ENCODE assay signal across 8 cellular contexts in genomic region chr1:147241955-147242448, GRCh38. TPM values are rescaled to one million over a fixed set of nuclear protein-coding genes. Genes with fewer than 3 reads are reported as not detected.
DNase-seq lines count a peak whose midpoint lies in the region; ATAC-seq, FAIRE-seq and TF ChIP-seq lines count a peak whose summit lies in the region.

No MANE protein-coding gene starts in this region.

- H3K36me3 Mint-ChIP-seq in activated T-cell treated with anti-CD3 and anti-CD28 coated beads, Interleukin-2, amount 50 U/mL, for 72 hours (ENCODE audit: insufficient read depth in 2 of 2): peaks cover 0 to 3% of the 10 kb centered on the region in 2 donors
- H3K36me3 Mint-ChIP-seq in astrocyte (ENCODE audit: low read depth, unreplicated experiment): no peaks in the 10 kb centered on the region

- H4K20me1 ChIP-seq in astrocyte (ENCODE audit: insufficient read depth, low read length) (peaks cover 24% of the 10 kb centered on the region), HepG2 (ENCODE audit: insufficient read depth, low read length) (peaks cover 10% of the 10 kb centered on the region; the same call in 1 of the 2 replicates)

- no peak for ATAC-seq in activated T-cell treated with anti-CD3 and anti-CD28 coated beads, Interleukin-2, amount 50 U/mL, for 72 hours (replicated peaks in 1 of 2)
- ATAC-seq in HepG2 (no peak), HG03045 (IDR thresholded peaks at IDR 0.05; ENCODE audit: unreplicated experiment) (no peak)

- FAIRE-seq in astrocyte (lab: Jason Lieb, UNC) (no peak), HepG2 (lab: Jason Lieb, UNC) (no peak)

- peak overlapping the region; percentile 94 for H3K4me2 ChIP-seq in astrocyte (ENCODE audit: low read length)
- peak overlapping the region; percentile 88 for H3K4me2 ChIP-seq in HepG2 (ENCODE audit: low read depth, low read length)

- H3K79me2 ChIP-seq in astrocyte (ENCODE audit: insufficient read depth, low read length): peaks cover 38% of the 10 kb centered on the region
- peaks cover 50% of the 10 kb centered on the region for H3K79me2 ChIP-seq in HepG2 (ENCODE audit: insufficient read depth, low read length)

- TF ChIP-seq CTCF in astrocyte (IDR thresholded peaks at IDR 0.05; ENCODE audit: insufficient read depth, low read depth, low read length): no peak
- no peak for TF ChIP-seq CTCF in HepG2 (CRISPR knock-in tag; IDR thresholded peaks at IDR 0.05)

- POLR2A ChIA-PET in HepG2 (lab: Yijun Ruan, JAX): interaction anchor here (0.6 to 3.3 kb wide), 11 partner anchors 17 to 157 kb away, joined by 3 to 31 read pairs (median 10); partner anchors contain the start of genes FMO5 and PRKAB2

- TF ChIP-seq RAD21 in HepG2 (CRISPR knock-in tag; IDR thresholded peaks at IDR 0.05): no peak

- H3K9me3 ChIP-seq in astrocyte (ENCODE audit: insufficient read depth, low read depth, low read length): no peaks in the 10 kb centered on the region
- no peaks in the 10 kb centered on the region for H3K9me3 ChIP-seq in HepG2 (ENCODE audit: low read length)
- no peaks in the 10 kb centered on the region for H3K9me3 ChIP-seq in thymus (ENCODE audit: control insufficient read depth)

- H3K9me3 Mint-ChIP-seq in activated T-cell treated with anti-CD3 and anti-CD28 coated beads, Interleukin-2, amount 50 U/mL, for 72 hours: no peaks in the 10 kb centered on the region
- no peaks in the 10 kb centered on the region for H3K9me3 Mint-ChIP-seq in astrocyte (ENCODE audit: unreplicated experiment)

- H3K4me1 Mint-ChIP-seq in activated T-cell treated with anti-CD3 and anti-CD28 coated beads, Interleukin-2, amount 50 U/mL, for 72 hours (ENCODE audit: low read depth): peaks cover 36% of the 10 kb centered on the region
- H3K4me1 Mint-ChIP-seq in astrocyte (ENCODE audit: low read depth, unreplicated experiment): peaks cover 8% of the 10 kb centered on the region

- no peaks in the 10 kb centered on the region for H3K27me3 Mint-ChIP-seq in activated T-cell treated with anti-CD3 and anti-CD28 coated beads, Interleukin-2, amount 50 U/mL, for 72 hours (ENCODE audit: low read depth)
- H3K27me3 Mint-ChIP-seq in astrocyte (ENCODE audit: low read depth, unreplicated experiment): no peaks in the 10 kb centered on the region

- H3K27ac Mint-ChIP-seq in activated T-cell treated with anti-CD3 and anti-CD28 coated beads, Interleukin-2, amount 50 U/mL, for 72 hours: peak overlapping the region; percentile 49
- H3K27ac Mint-ChIP-seq in astrocyte (ENCODE audit: unreplicated experiment): peak overlapping the region; percentile 35

- H3K4me3 ChIP-seq in astrocyte (ENCODE audit: insufficient read depth, low read depth, low read length) (peak overlapping the region; percentile 82), HepG2 (replicated peaks in 1 of 3; ENCODE audit: insufficient read depth in 1 of 3, low read depth in 2 of 3, low read length in 3 of 3) (peak overlapping the region in 2 of 3 experiments; percentile 30 to 89; a peak in 5 of 6 replicates), thymus (ENCODE audit: low read length) (peak overlapping the region; percentile 93)

- 59% methylated on average over 8 of the region's 9 CpGs for WGBS in HepG2 (ENCODE audit: low lambda C conversion rate)
- WGBS in thymus: 29% methylated on average over 9 of the region's 9 CpGs

- peak overlapping the region; percentile 97 for H3K9ac ChIP-seq in astrocyte (ENCODE audit: low read length)
- H3K9ac ChIP-seq in HepG2 (ENCODE audit: insufficient read depth, low read depth, low read length): peak overlapping the region; percentile 92

- H3K27ac ChIP-seq in astrocyte (ENCODE audit: low read depth, low read length) (peak overlapping the region; percentile 94), HepG2 (ENCODE audit: extremely low read length, insufficient read depth, low read length) (peak overlapping the region; percentile 93), thymus (ENCODE audit: low read depth) (peak overlapping the region; percentile 15)

- peak overlapping the region; percentile 95 for H2AFZ ChIP-seq in astrocyte (ENCODE audit: low read depth, low read length)
- H2AFZ ChIP-seq in HepG2 (ENCODE audit: low read length): no peak overlapping the region

- H3K36me3 ChIP-seq in astrocyte (ENCODE audit: insufficient read depth, low read length) (no peaks in the 10 kb centered on the region), HepG2 (replicated peaks in 1 of 2; ENCODE audit: control insufficient read depth in 1 of 2, insufficient read depth in 2 of 2, low read length in 2 of 2) (no peaks in the 10 kb centered on the region), thymus (ENCODE audit: control insufficient read depth, insufficient read depth) (no peaks in the 10 kb centered on the region)

- no peak for TF ChIP-seq POLR2A in HepG2 (IDR thresholded peaks at IDR 0.05; ENCODE audit: insufficient read depth in 1 of 2, low read depth in 2 of 2, low read length in 2 of 2)

- TF ChIP-seq EP300 in HepG2 (IDR thresholded peaks at IDR 0.05; ENCODE audit: low read depth in 2 of 2, low read length in 2 of 2) (no peak), HepG2 (CRISPR knock-in tag; IDR thresholded peaks at IDR 0.05; ENCODE audit: borderline replicate concordance) (no peak)

- no peak for DNase-seq in activated T-cell treated with anti-CD3 and anti-CD28 coated beads, Interleukin-2, amount 50 U/mL, for 72 hours
- DNase-seq in activated T-cell treated with anti-CD3 and anti-CD28 coated beads, Interleukin-2, amount 50 U/mL, for 1 hour: no peak
- DNase-seq in astrocyte (ENCODE audit: low read depth): no peak
- no peak for DNase-seq in HepG2 (ENCODE audit: low spot score)
- DNase-seq in NCI-H187 (lab: John Stamatoyannopoulos, UW): no peak
- no peak for DNase-seq in HK-2 (ENCODE audit: unreplicated experiment)

- no TSS peak for BruUV-seq in HepG2 (replicated peaks; lab: Mats Ljungman, UMichigan)

- no peaks in the 10 kb centered on the region for H3K27me3 ChIP-seq in astrocyte (ENCODE audit: insufficient read depth, low read length)
- H3K27me3 ChIP-seq in HepG2 (ENCODE audit: control insufficient read depth in 1 of 2, insufficient read depth in 2 of 2, low read length in 2 of 2): no peaks in the 10 kb centered on the region; a peak in 1 of 5 replicates
- H3K27me3 ChIP-seq in thymus (ENCODE audit: control insufficient read depth, insufficient read depth): no peaks in the 10 kb centered on the region

- intact Hi-C loops in HepG2 (cut with micrococcal nuclease; ENCODE audit: unreplicated experiment): loop anchor here (1.0 kb wide), 1 partner anchor 70 kb away; the partner anchor contains the start of gene PRKAB2

- peak overlapping the region; percentile 88 to 90 for H3K4me3 Mint-ChIP-seq in activated T-cell treated with anti-CD3 and anti-CD28 coated beads, Interleukin-2, amount 50 U/mL, for 72 hours
- H3K4me3 Mint-ChIP-seq in astrocyte (ENCODE audit: unreplicated experiment): peak overlapping the region; percentile 84

- H3K4me1 ChIP-seq in astrocyte (ENCODE audit: insufficient read depth, low read length) (peaks cover 11% of the 10 kb centered on the region), HepG2 (ENCODE audit: insufficient read depth, low read length) (peaks cover 80% of the 10 kb centered on the region), thymus (ENCODE audit: control insufficient read depth, insufficient read depth, low read length) (no peaks in the 10 kb centered on the region)

- CTCF ChIA-PET in HepG2 (lab: Yijun Ruan, JAX; ENCODE audit: low intra/inter-chr PET ratio, low total read pairs): interaction anchor here (1.0 to 4.3 kb wide), 7 partner anchors 17 to 75 kb away, joined by 3 to 141 read pairs (median 6); partner anchors contain the start of genes FMO5 and PRKAB2

- in situ Hi-C loops in HepG2 (cut with HindIII; ENCODE audit: extremely low pct_ligation_motif_present, low pct_unique_long_range_greater_than_20kb): loop anchor here (5.0 kb wide), 1 partner anchor 70 kb away; the partner anchor contains the start of gene PRKAB2

RNA-seq across cellular contexts. Expression of gene CHD1L, which starts 0.5 kb away (rescaled TPM):
- 10 to 100 TPM; 40.7 to 53.8 TPM for total RNA-seq in activated T-cell treated with anti-CD3 and anti-CD28 coated beads, Interleukin-2, amount 50 U/mL, for 72 hours
- total RNA-seq in astrocyte: 39.8 and 44.2 TPM in 2 replicates
- total RNA-seq in HepG2 (2016; rRNA removed; fragmentation: Illumina TruSeq; extraction: Trizol): 111 and 123 TPM in 2 replicates
- total RNA-seq in HepG2 (2016; cell fraction: cytosol; rRNA removed; fragmentation: Illumina TruSeq; extraction: Trizol; ENCODE audit: low read depth): 70.0 and 76.6 TPM in 2 replicates
- 108 and 120 TPM in 2 replicates for total RNA-seq in HepG2 (2016; cell fraction: insoluble cytoplasmic fraction; rRNA removed; fragmentation: Illumina TruSeq; extraction: Trizol)
- 74.5 and 80.2 TPM in 2 replicates for total RNA-seq in HepG2 (2016; cell fraction: membrane; rRNA removed; fragmentation: Illumina TruSeq; extraction: Trizol)
- total RNA-seq in HepG2 (2016; cell fraction: nucleus; rRNA removed; fragmentation: Illumina TruSeq; extraction: Trizol): 92.1 and 105 TPM in 2 replicates
- 63.3 and 74.3 TPM in 2 replicates for polyA plus RNA-seq in HepG2 (2011; rRNA removed)
- polyA plus RNA-seq in HepG2 (2011; cell fraction: cytosol; rRNA removed): 34.0 and 48.4 TPM in 2 replicates
- polyA plus RNA-seq in HepG2 (2011; cell fraction: nucleus; rRNA removed): 72.3 and 87.3 TPM in 2 replicates
- 53.4 and 77.3 TPM in 2 replicates for polyA plus RNA-seq in HepG2 (2012)
- 18.7 and 22.7 TPM in 2 replicates for polyA plus RNA-seq in HepG2 (2016; cell fraction: cytosol; fragmentation: Illumina TruSeq; extraction: Trizol; ENCODE audit: low read depth)
- polyA plus RNA-seq in HepG2 (2016; cell fraction: insoluble cytoplasmic fraction; fragmentation: Illumina TruSeq; extraction: Trizol; ENCODE audit: low read depth): 97.8 and 98.0 TPM in 2 replicates
- 37.9 and 38.5 TPM in 2 replicates for polyA plus RNA-seq in HepG2 (2016; cell fraction: membrane; fragmentation: Illumina TruSeq; extraction: Trizol; ENCODE audit: low read depth)
- polyA plus RNA-seq in HepG2 (2016; cell fraction: nucleus; fragmentation: Illumina TruSeq; extraction: Trizol; ENCODE audit: insufficient read depth, low read depth): 151 TPM in 2 replicates
- 21.2 and 30.6 TPM in 2 replicates for polyA minus RNA-seq in HepG2 (2011; rRNA and poly(A)+ RNA removed; ENCODE audit: low replicate concordance)
- 40.8 and 41.2 TPM in 2 replicates for polyA minus RNA-seq in HepG2 (2011; cell fraction: cytosol; rRNA and poly(A)+ RNA removed)
- 103 and 116 TPM in 2 replicates for polyA minus RNA-seq in HepG2 (2011; cell fraction: nucleus; rRNA and poly(A)+ RNA removed)
- 32.5 TPM for polyA plus RNA-seq in thymus

RNA-seq across cellular contexts. Expression of gene FMO5, which starts 16.9 kb away (rescaled TPM):
- under 1 TPM; 0.46 to 0.82 TPM for total RNA-seq in activated T-cell treated with anti-CD3 and anti-CD28 coated beads, Interleukin-2, amount 50 U/mL, for 72 hours
- total RNA-seq in astrocyte (1.0 and 1.3 TPM in 2 replicates), HepG2 (2016; rRNA removed; fragmentation: Illumina TruSeq; extraction: Trizol) (48.2 and 59.5 TPM in 2 replicates)
- total RNA-seq in HepG2 (2016; cell fraction: cytosol; rRNA removed; fragmentation: Illumina TruSeq; extraction: Trizol; ENCODE audit: low read depth): 6.8 and 6.9 TPM in 2 replicates
- total RNA-seq in HepG2 (2016; cell fraction: insoluble cytoplasmic fraction; rRNA removed; fragmentation: Illumina TruSeq; extraction: Trizol): 49.0 and 63.7 TPM in 2 replicates
- total RNA-seq in HepG2 (2016; cell fraction: membrane; rRNA removed; fragmentation: Illumina TruSeq; extraction: Trizol): 11.1 and 12.7 TPM in 2 replicates
- total RNA-seq in HepG2 (2016; cell fraction: nucleus; rRNA removed; fragmentation: Illumina TruSeq; extraction: Trizol): 47.7 and 49.9 TPM in 2 replicates
- polyA plus RNA-seq in HepG2 (2011; rRNA removed) (149 and 155 TPM in 2 replicates), thymus (4.7 TPM)
- polyA plus RNA-seq in HepG2 (2011; cell fraction: cytosol; rRNA removed): 56.2 and 104 TPM in 2 replicates
- 198 and 259 TPM in 2 replicates for polyA plus RNA-seq in HepG2 (2011; cell fraction: nucleus; rRNA removed)
- polyA plus RNA-seq in HepG2 (2012): 240 and 305 TPM in 2 replicates
- 1.7 and 1.8 TPM in 2 replicates for polyA plus RNA-seq in HepG2 (2016; cell fraction: cytosol; fragmentation: Illumina TruSeq; extraction: Trizol; ENCODE audit: low read depth)
- polyA plus RNA-seq in HepG2 (2016; cell fraction: insoluble cytoplasmic fraction; fragmentation: Illumina TruSeq; extraction: Trizol; ENCODE audit: low read depth): 40.5 and 43.0 TPM in 2 replicates
- polyA plus RNA-seq in HepG2 (2016; cell fraction: membrane; fragmentation: Illumina TruSeq; extraction: Trizol; ENCODE audit: low read depth): 4.7 TPM in 2 replicates
- polyA plus RNA-seq in HepG2 (2016; cell fraction: nucleus; fragmentation: Illumina TruSeq; extraction: Trizol; ENCODE audit: insufficient read depth, low read depth): 48.3 and 48.5 TPM in 2 replicates
- 82.4 TPM in 1 of 2 replicates, not detected in the other for polyA minus RNA-seq in HepG2 (2011; rRNA and poly(A)+ RNA removed; ENCODE audit: low replicate concordance)
- 87.4 and 116 TPM in 2 replicates for polyA minus RNA-seq in HepG2 (2011; cell fraction: cytosol; rRNA and poly(A)+ RNA removed)
- 369 and 460 TPM in 2 replicates for polyA minus RNA-seq in HepG2 (2011; cell fraction: nucleus; rRNA and poly(A)+ RNA removed)

Comparison
In these comparisons a context has a peak if more than half of its experiments do, and no peak if none do; other contexts are left out.
1. H3K27ac ChIP-seq: peak in every context shown above with its lines; median percentile 94 in astrocyte; 93 in HepG2; 15 in thymus.